In genomic region chr12:32418903-32419519, GRCh38 we compare ENCODE assay signal across 18 cellular contexts. TPM values are rescaled to one million over a fixed set of nuclear protein-coding genes. Genes with fewer than 3 reads are reported as not detected.
A peak's percentile ranks its signal among the peaks of the same experiment; 100 is the strongest.
DNase-seq lines count a peak whose midpoint lies in the region; ATAC-seq, FAIRE-seq and TF ChIP-seq lines count a peak whose summit lies in the region.
"Had no signal": no experiment of that assay in that cellular context is flagged by ENCODE, and none has a peak within 500 bp of the region (broad histone marks: within the 10 kb centered on the region; RNA-seq: fewer than 3 reads in every experiment).

No MANE protein-coding gene starts in this region.

- WGBS in A549 (ENCODE audit: missing lambda C conversion rate): 62% methylated on average over 5 of the region's 5 CpGs
- no CpG with 5 or more reads among the region's 5 CpGs for WGBS in mesendoderm (ENCODE audit: extremely low coverage, insufficient coverage, low lambda C conversion rate)
- WGBS in adrenal gland, 4 donors: 69 to 96% (median 82%) methylated on average over 4 to 5 of the region's 5 CpGs

- H2AK5ac ChIP-seq in mesendoderm (ENCODE audit: low read length): no peak overlapping the region

- TF ChIP-seq CTCF in A549 (IDR thresholded peaks at IDR 0.05) (no peak), adrenal gland (IDR thresholded peaks at IDR 0.05) (no peak)

- H3K27me3 ChIP-seq in HUES6 (ENCODE audit: control insufficient read depth, insufficient read depth, low read length): no peaks in the 10 kb centered on the region
- no peaks in the 10 kb centered on the region for H3K27me3 ChIP-seq in mesendoderm (ENCODE audit: insufficient read depth, low read length, poor library complexity)
- no peaks in the 10 kb centered on the region for H3K27me3 ChIP-seq in adrenal gland
- H3K27me3 ChIP-seq: ascending aorta, gastroesophageal sphincter, thyroid gland had no signal

- CTCF ChIA-PET in A549 (lab: Yijun Ruan, JAX): interaction anchor here (0.6 to 1.9 kb wide), 2 partner anchors 9 to 15 kb away, joined by 3 to 5 read pairs; no protein-coding TSS in a partner anchor

- H3K4ac ChIP-seq in mesendoderm (ENCODE audit: low read depth, low read length): no peak overlapping the region

- no peak overlapping the region for H4K5ac ChIP-seq in mesendoderm (ENCODE audit: low read length)

- H3K36me3 ChIP-seq in HUES6 (ENCODE audit: control insufficient read depth, insufficient read depth, low read length) (peaks cover 22% of the 10 kb centered on the region), mesendoderm (ENCODE audit: control insufficient read depth, insufficient read depth, low read length) (no peaks in the 10 kb centered on the region), adrenal gland (replicated peaks in 1 of 2) (no peaks in the 10 kb centered on the region)
- H3K36me3 ChIP-seq: ascending aorta, gastroesophageal sphincter, thyroid gland had no signal

- POLR2A ChIA-PET in A549 (lab: Yijun Ruan, JAX): no interaction called here

- peaks cover 6% of the 10 kb centered on the region for H3K79me1 ChIP-seq in mesendoderm (ENCODE audit: low read length)

- H2BK120ac ChIP-seq in mesendoderm (ENCODE audit: low read depth, low read length): no peak overlapping the region

- intact Hi-C loops in adrenal gland (cut with DNase I): no loop called here

- H3K4me3 ChIP-seq in A549 (no peak overlapping the region), HUES6 (ENCODE audit: low read depth, low read length) (no peak overlapping the region), mesendoderm (ENCODE audit: low read length) (no peak overlapping the region), adrenal gland (no peak overlapping the region)
- H3K4me3 ChIP-seq: ascending aorta, gastroesophageal sphincter, thyroid gland had no signal

- peaks cover 29% of the 10 kb centered on the region for H3K4me1 ChIP-seq in A549
- H3K4me1 ChIP-seq in HUES6 (ENCODE audit: control insufficient read depth, insufficient read depth, low read length): peaks cover 25% of the 10 kb centered on the region
- H3K4me1 ChIP-seq in mesendoderm (ENCODE audit: control insufficient read depth, low read depth, low read length): peaks cover 17% of the 10 kb centered on the region
- peaks cover 0 to 7% of the 10 kb centered on the region in 2 donors for H3K4me1 ChIP-seq in adrenal gland (replicated peaks in 1 of 2)
- H3K4me1 ChIP-seq: ascending aorta had no signal

- H3K23ac ChIP-seq in mesendoderm (ENCODE audit: low read length): peak overlapping the region; percentile 54

- FAIRE-seq in A549 (lab: Jason Lieb, UNC): no peak

- peak overlapping the region; percentile 54 to 65; a peak in 5 of 6 replicates for H3K27ac ChIP-seq in A549
- H3K27ac ChIP-seq in HUES6 (ENCODE audit: low read depth, low read length): no peak overlapping the region; the same call in 1 of the 2 replicates
- peak overlapping the region; percentile 67 for H3K27ac ChIP-seq in mesendoderm (ENCODE audit: low read depth, low read length)
- H3K27ac ChIP-seq in adrenal gland: no peak overlapping the region
- H3K27ac ChIP-seq: ascending aorta, gastroesophageal sphincter had no signal

- no peak for TF ChIP-seq RAD21 in A549 (conservative IDR thresholded peaks at IDR 0.05 in 1 of 2, IDR thresholded peaks at IDR 0.05 in 1 of 2)

- no peak overlapping the region for H4K8ac ChIP-seq in mesendoderm (ENCODE audit: low read depth, low read length)

- H3K4me2 ChIP-seq in A549: peak overlapping the region; percentile 16; the same call in 2 of the 3 replicates
- no peak overlapping the region for H3K4me2 ChIP-seq in mesendoderm (ENCODE audit: low read length)

- peak overlapping the region; percentile 26 for H2BK5ac ChIP-seq in mesendoderm (ENCODE audit: low read length)

- DNase-seq in A549 (ENCODE audit: low read depth in 1 of 2, low spot score in 1 of 2) (no peak), mesendoderm (peak; percentile 73), adrenal gland (no peak)
- DNase-seq: activated CD4-positive, alpha-beta T cell treated with anti-CD3 and anti-CD28 coated beads for 4 hours; GF-D8; H7; NCI-H1417 treated with DMSO at 0.1 percent for 48 hours; NCI-H2171; NCI-H526 treated with DMSO at 0.1 percent for 48 hours; T-helper 1 cell had no signal

- no peak for TF ChIP-seq EP300 in A549 (IDR thresholded peaks at IDR 0.05)

- peaks cover 44% of the 10 kb centered on the region for H3K79me2 ChIP-seq in mesendoderm (ENCODE audit: control insufficient read depth, insufficient read depth, low read length)

- TF ChIP-seq POLR2A in A549 (IDR thresholded peaks at IDR 0.05; ENCODE audit: low read length): no peak
- TF ChIP-seq POLR2A in adrenal gland (IDR thresholded peaks at IDR 0.05): no peak

- H2BK15ac ChIP-seq in mesendoderm (replicated peaks; ENCODE audit: low read depth): no peak overlapping the region

- H3K18ac ChIP-seq in mesendoderm (ENCODE audit: low read length): no peak overlapping the region

- ATAC-seq in A549: peak; percentile 54 to 64; a peak in 4 of 6 replicates
- ATAC-seq in esophagus mucosa: peak; percentile 20
- no peak for ATAC-seq in HG02678 (IDR thresholded peaks at IDR 0.05; ENCODE audit: unreplicated experiment)
- ATAC-seq in HG02885 (IDR thresholded peaks at IDR 0.05; ENCODE audit: poor library complexity, unreplicated experiment): no peak
- no peak for ATAC-seq in HG03097 (IDR thresholded peaks at IDR 0.05; ENCODE audit: low FRiP score, unreplicated experiment)
- ATAC-seq: gastroesophageal sphincter had no signal

- H3K9ac ChIP-seq in HUES6 (ENCODE audit: low read length) (peak overlapping the region; percentile 19), mesendoderm (ENCODE audit: low read length) (peak overlapping the region; percentile 3)

- H3K56ac ChIP-seq in mesendoderm (ENCODE audit: low read length): peak overlapping the region; percentile 59

- H3K9me3 ChIP-seq in A549: peaks cover 2% of the 10 kb centered on the region; the same call in 1 of the 3 replicates
- H3K9me3 ChIP-seq in HUES6 (ENCODE audit: control insufficient read depth, insufficient read depth, low read depth, low read length): peaks cover 3% of the 10 kb centered on the region; the same call in 1 of the 2 replicates
- H3K9me3 ChIP-seq in adrenal gland (replicated peaks in 1 of 3): no peaks in the 10 kb centered on the region
- H3K9me3 ChIP-seq: ascending aorta, gastroesophageal sphincter, thyroid gland had no signal

TF ChIP-seq in A549, 52 proteins besides CTCF, POLR2A, EP300 and RAD21:
- TF ChIP-seq EHMT2 (IDR thresholded peaks at IDR 0.05; ENCODE audit: low read depth) (no peak), ZNF302 (CRISPR knock-in tag; IDR thresholded peaks at IDR 0.05) (no peak)

RNA-seq across cellular contexts. Expression of gene FGD4, which starts 19.7 kb away (rescaled TPM):
- polyA plus RNA-seq in A549 (2011; rRNA removed) (5.6 and 6.0 TPM in 2 replicates), A549 (2017; fragmentation: RNase III; extraction: RNeasy Plus Mini Kit Qiagen cat#74134 plus additional on column Dnase treatment) (1.7 to 2.2 TPM (median 2.0 TPM) in 3 replicates), adrenal gland (10 to 100 TPM in 1 of 3 donors, 1 to 10 TPM in 2; 1.7 to 12.2 (median 2.4) TPM)
- polyA plus RNA-seq in A549 (2012; cell fraction: cytosol; rRNA removed): 0.62 and 0.91 TPM in 2 replicates
- 1.0 and 1.4 TPM in 2 replicates for polyA plus RNA-seq in A549 (2012; cell fraction: nucleus; rRNA removed)
- polyA minus RNA-seq in A549 (2011; rRNA and poly(A)+ RNA removed): 14.3 and 19.3 TPM in 2 replicates
- total RNA-seq in esophagus mucosa (17.4 TPM), adrenal gland (10 to 100 TPM; 10.2 to 38.5 (median 19.7) TPM)
- 8.2 TPM for polyA plus RNA-seq in mesendoderm (2013, experiment 1 of 2)
- polyA plus RNA-seq in mesendoderm (2013, experiment 2 of 2): 9.0 TPM

Comparison
In these comparisons a context has a peak if more than half of its experiments do, and no peak if none do; other contexts are left out.
1. ATAC-seq: peak in A549 (2 of 2) and esophagus mucosa (single experiment); none in HG02678 (single experiment), HG02885 (single experiment) and HG03097 (single experiment).
2. H3K27ac ChIP-seq: peak in A549 (2 of 2) and mesendoderm (single experiment); none in HUES6 (single experiment) and adrenal gland (0 of 5).